In genomic region chr20:47156431-47156841, GRCh38 we compare ENCODE assay signal across 22 cellular contexts.
"Had no signal": no experiment of that assay in that cellular context is flagged by ENCODE, and none has a peak within 500 bp of the region (broad histone marks: within the 10 kb centered on the region; RNA-seq: fewer than 3 reads in every experiment).

No MANE protein-coding gene starts in this region.

- ATAC-seq: activated CD4-positive, alpha-beta T cell treated with anti-CD3 and anti-CD28 coated beads for 36 hours; activated CD8-positive, alpha-beta memory T cell treated with anti-CD3 and anti-CD28 coated beads, Interleukin-2, amount 10 ng/mL, durations not matched to agents 7 days and 5 days; activated CD8-positive, alpha-beta T cell treated with anti-CD3 and anti-CD28 coated beads, Interleukin-2, amount 10 ng/mL, durations not matched to agents 7 days and 5 days; activated naive CD8-positive, alpha-beta T cell treated with anti-CD3 and anti-CD28 coated beads, Interleukin-2, amount 50 U/mL, for 24 hours; esophagus mucosa; heart left ventricle; left lobe of liver; naive thymus-derived CD4-positive, alpha-beta T cell; right cardiac atrium; stimulated activated effector memory CD8-positive, alpha-beta T cell treated with anti-CD3 and anti-CD28 coated beads, Interleukin-12 subunit alpha, Interleukin-12 subunit beta, amount 100 ng/mL, for 72 hours; stimulated activated naive CD8-positive, alpha-beta T cell treated with anti-CD3 and anti-CD28 coated beads, Interleukin-15, amount 100 ng/mL, for 72 hours had no signal

- H3K36me3 Mint-ChIP-seq: activated CD8-positive, alpha-beta memory T cell treated with anti-CD3 and anti-CD28 coated beads, Interleukin-2, amount 10 ng/mL, durations not matched to agents 7 days and 5 days; activated naive CD4-positive, alpha-beta T cell treated with anti-CD3 and anti-CD28 coated beads, Interleukin-2, amount 50 U/mL, for 24 hours; stimulated activated effector memory CD8-positive, alpha-beta T cell treated with anti-CD3 and anti-CD28 coated beads, Interleukin-12 subunit alpha, Interleukin-12 subunit beta, amount 100 ng/mL, for 72 hours had no signal

- H3K4me3 ChIP-seq: heart left ventricle had no signal

- H3K9me3 Mint-ChIP-seq: activated naive CD4-positive, alpha-beta T cell treated with anti-CD3 and anti-CD28 coated beads, Interleukin-2, amount 50 U/mL, for 24 hours; activated naive CD8-positive, alpha-beta T cell treated with anti-CD3 and anti-CD28 coated beads, Interleukin-2, amount 50 U/mL, for 24 hours; activated T-helper 2 cell treated with anti-CD3 and anti-CD28 coated beads, Interferon-gamma antibody, Interleukin-2, Interleukin-4, amounts not matched to agents 10 μg/mL and 5 μg/mL and 100 μg/mL, durations not matched to agents 14 hours and 24 hours and 36 hours; central memory CD8-positive, alpha-beta T cell; dendritic cell treated with granulocyte-macrophage colony-stimulating factor and Interleukin-4, amounts not matched to agents 40 ng/mL and 50 ng/mL, for 4 days; endodermal cell; stimulated activated effector memory CD8-positive, alpha-beta T cell treated with anti-CD3 and anti-CD28 coated beads, Interleukin-12 subunit alpha, Interleukin-12 subunit beta, amount 100 ng/mL, for 72 hours; stimulated activated naive CD8-positive, alpha-beta T cell treated with anti-CD3 and anti-CD28 coated beads, Interleukin-15, amount 100 ng/mL, for 72 hours had no signal

- H3K27me3 Mint-ChIP-seq: activated CD8-positive, alpha-beta memory T cell treated with anti-CD3 and anti-CD28 coated beads, Interleukin-2, amount 10 ng/mL, durations not matched to agents 7 days and 5 days had no signal

- H3K27ac ChIP-seq: heart left ventricle had no signal

- H3K36me3 ChIP-seq: heart left ventricle had no signal

- H3K27ac Mint-ChIP-seq: activated CD4-positive, alpha-beta T cell treated with anti-CD3 and anti-CD28 coated beads for 36 hours; activated CD8-positive, alpha-beta memory T cell treated with anti-CD3 and anti-CD28 coated beads, Interleukin-2, amount 10 ng/mL, durations not matched to agents 7 days and 5 days; activated CD8-positive, alpha-beta T cell treated with anti-CD3 and anti-CD28 coated beads, Interleukin-2, amount 10 ng/mL, durations not matched to agents 7 days and 5 days; activated naive CD4-positive, alpha-beta T cell treated with anti-CD3 and anti-CD28 coated beads, Interleukin-2, amount 50 U/mL, for 24 hours; activated naive CD8-positive, alpha-beta T cell treated with anti-CD3 and anti-CD28 coated beads, Interleukin-2, amount 50 U/mL, for 24 hours; activated T-helper 2 cell treated with anti-CD3 and anti-CD28 coated beads, Interferon-gamma antibody, Interleukin-2, Interleukin-4, amounts not matched to agents 10 μg/mL and 5 μg/mL and 100 μg/mL, durations not matched to agents 14 hours and 24 hours and 36 hours; dendritic cell treated with granulocyte-macrophage colony-stimulating factor and Interleukin-4, amounts not matched to agents 40 ng/mL and 50 ng/mL, for 4 days; endodermal cell; naive thymus-derived CD4-positive, alpha-beta T cell; stimulated activated effector memory CD8-positive, alpha-beta T cell treated with anti-CD3 and anti-CD28 coated beads, Interleukin-12 subunit alpha, Interleukin-12 subunit beta, amount 100 ng/mL, for 72 hours; stimulated activated naive CD8-positive, alpha-beta T cell treated with anti-CD3 and anti-CD28 coated beads, Interleukin-15, amount 100 ng/mL, for 72 hours had no signal

- H3K4me3 Mint-ChIP-seq: activated CD4-positive, alpha-beta T cell treated with anti-CD3 and anti-CD28 coated beads for 36 hours; activated CD8-positive, alpha-beta memory T cell treated with anti-CD3 and anti-CD28 coated beads, Interleukin-2, amount 10 ng/mL, durations not matched to agents 7 days and 5 days; activated CD8-positive, alpha-beta T cell treated with anti-CD3 and anti-CD28 coated beads, Interleukin-2, amount 10 ng/mL, durations not matched to agents 7 days and 5 days; activated naive CD4-positive, alpha-beta T cell treated with anti-CD3 and anti-CD28 coated beads, Interleukin-2, amount 50 U/mL, for 24 hours; activated naive CD8-positive, alpha-beta T cell treated with anti-CD3 and anti-CD28 coated beads, Interleukin-2, amount 50 U/mL, for 24 hours; central memory CD8-positive, alpha-beta T cell; dendritic cell treated with granulocyte-macrophage colony-stimulating factor and Interleukin-4, amounts not matched to agents 40 ng/mL and 50 ng/mL, for 4 days; endodermal cell; naive thymus-derived CD4-positive, alpha-beta T cell; stimulated activated effector memory CD8-positive, alpha-beta T cell treated with anti-CD3 and anti-CD28 coated beads, Interleukin-12 subunit alpha, Interleukin-12 subunit beta, amount 100 ng/mL, for 72 hours; stimulated activated naive CD8-positive, alpha-beta T cell treated with anti-CD3 and anti-CD28 coated beads, Interleukin-15, amount 100 ng/mL, for 72 hours had no signal

- H3K4me1 ChIP-seq: heart left ventricle had no signal

- H3K4me1 Mint-ChIP-seq: activated CD4-positive, alpha-beta T cell treated with anti-CD3 and anti-CD28 coated beads for 36 hours; activated CD8-positive, alpha-beta memory T cell treated with anti-CD3 and anti-CD28 coated beads, Interleukin-2, amount 10 ng/mL, durations not matched to agents 7 days and 5 days; activated naive CD4-positive, alpha-beta T cell treated with anti-CD3 and anti-CD28 coated beads, Interleukin-2, amount 50 U/mL, for 24 hours; activated naive CD8-positive, alpha-beta T cell treated with anti-CD3 and anti-CD28 coated beads, Interleukin-2, amount 50 U/mL, for 24 hours; central memory CD8-positive, alpha-beta T cell; naive thymus-derived CD4-positive, alpha-beta T cell; stimulated activated effector memory CD8-positive, alpha-beta T cell treated with anti-CD3 and anti-CD28 coated beads, Interleukin-12 subunit alpha, Interleukin-12 subunit beta, amount 100 ng/mL, for 72 hours; stimulated activated naive CD8-positive, alpha-beta T cell treated with anti-CD3 and anti-CD28 coated beads, Interleukin-15, amount 100 ng/mL, for 72 hours had no signal

- DNase-seq: activated CD4-positive, alpha-beta T cell treated with anti-CD3 and anti-CD28 coated beads for 36 hours; activated CD4-positive, CD25-positive, alpha-beta regulatory T cell; activated CD8-positive, alpha-beta memory T cell treated with anti-CD3 and anti-CD28 coated beads, Interleukin-2, amount 10 ng/mL, durations not matched to agents 7 days and 5 days; activated CD8-positive, alpha-beta T cell treated with anti-CD3 and anti-CD28 coated beads, Interleukin-2, amount 10 ng/mL, durations not matched to agents 7 days and 5 days; activated naive CD8-positive, alpha-beta T cell treated with anti-CD3 and anti-CD28 coated beads, Interleukin-2, amount 50 U/mL, for 24 hours; activated T-cell treated with anti-CD3 and anti-CD28 coated beads, Interleukin-2, amount 50 U/mL, for 48 hours; amygdala; endodermal cell; heart left ventricle; naive thymus-derived CD4-positive, alpha-beta T cell; right cardiac atrium; stimulated activated CD4-positive, alpha-beta T cell treated with anti-CD3 and anti-CD28 coated beads, Interleukin-4, amount 100 ng/mL, for 24 hours; stimulated activated naive CD8-positive, alpha-beta T cell treated with anti-CD3 and anti-CD28 coated beads, Interleukin-15, amount 100 ng/mL, for 72 hours; substantia nigra; T-helper 1 cell had no signal
